Comparison of ENCODE assay signal across 1 cellular context in the genomic region with DNA sequence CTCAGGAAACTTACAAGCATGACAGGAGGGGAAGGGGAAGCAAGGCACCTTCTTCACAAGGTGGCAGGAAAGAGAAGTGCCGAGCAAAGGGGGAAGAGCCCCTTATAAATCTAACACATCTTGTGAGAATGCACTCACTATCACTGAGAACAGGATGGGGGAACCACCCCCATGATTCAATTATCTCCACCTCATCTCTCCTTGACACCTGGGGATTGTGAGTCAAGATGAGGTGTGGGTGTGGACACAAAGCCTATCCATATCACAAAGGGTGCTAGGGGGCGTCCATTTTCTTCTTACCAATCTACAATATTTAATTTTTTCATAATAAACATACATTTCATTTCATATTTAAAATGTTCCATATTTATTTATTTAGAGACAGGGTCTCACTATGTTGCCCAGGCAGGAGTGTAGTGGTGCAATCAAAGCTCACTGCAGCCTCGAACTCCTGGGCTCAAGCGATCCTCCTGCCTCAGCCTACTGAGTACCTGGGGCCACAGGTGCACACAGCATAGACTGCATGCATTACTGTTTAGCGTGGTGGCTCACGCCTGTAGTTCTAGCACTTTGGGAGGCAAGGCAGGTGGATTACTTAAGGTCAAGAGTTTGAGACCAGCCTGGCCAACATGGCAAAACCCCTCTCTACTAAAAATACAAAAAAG.
TF ChIP-seq lines count a peak whose summit lies in the region.

No MANE protein-coding gene starts in this region.

TF ChIP-seq in IMR-90, 13 proteins besides CTCF, POLR2A, EP300 and RAD21 (continued from another document):
- TF ChIP-seq FOS (IDR thresholded peaks at IDR 0.05; ENCODE audit: low read depth, low read length) (no peak), MAZ (IDR thresholded peaks at IDR 0.05; ENCODE audit: borderline replicate concordance, low read depth, low read length) (no peak), SMC3 (IDR thresholded peaks at IDR 0.05; ENCODE audit: low read depth, low read length) (no peak), RFX5 (IDR thresholded peaks at IDR 0.05; ENCODE audit: low read depth, low read length) (no peak), CHD1 (IDR thresholded peaks at IDR 0.05; ENCODE audit: low read depth, low read length) (no peak), MXI1 (IDR thresholded peaks at IDR 0.05; ENCODE audit: borderline replicate concordance, low read depth, low read length) (no peak), BHLHE40 (IDR thresholded peaks at IDR 0.05; ENCODE audit: low read depth, low read length) (no peak), RCOR1 (IDR thresholded peaks at IDR 0.05; ENCODE audit: insufficient replicate concordance, low read length) (no peak), NFE2L2 (IDR thresholded peaks at IDR 0.05; ENCODE audit: low read depth, low read length) (no peak), CEBPB (IDR thresholded peaks at IDR 0.05; ENCODE audit: low read depth, low read length) (no peak)
- TF ChIP-seq, protein P1, sequence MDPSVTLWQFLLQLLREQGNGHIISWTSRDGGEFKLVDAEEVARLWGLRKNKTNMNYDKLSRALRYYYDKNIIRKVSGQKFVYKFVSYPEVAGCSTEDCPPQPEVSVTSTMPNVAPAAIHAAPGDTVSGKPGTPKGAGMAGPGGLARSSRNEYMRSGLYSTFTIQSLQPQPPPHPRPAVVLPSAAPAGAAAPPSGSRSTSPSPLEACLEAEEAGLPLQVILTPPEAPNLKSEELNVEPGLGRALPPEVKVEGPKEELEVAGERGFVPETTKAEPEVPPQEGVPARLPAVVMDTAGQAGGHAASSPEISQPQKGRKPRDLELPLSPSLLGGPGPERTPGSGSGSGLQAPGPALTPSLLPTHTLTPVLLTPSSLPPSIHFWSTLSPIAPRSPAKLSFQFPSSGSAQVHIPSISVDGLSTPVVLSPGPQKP (IDR thresholded peaks at IDR 0.05; ENCODE audit: borderline replicate concordance, low read depth, low read length) = no peak
- TF ChIP-seq, protein P2, sequence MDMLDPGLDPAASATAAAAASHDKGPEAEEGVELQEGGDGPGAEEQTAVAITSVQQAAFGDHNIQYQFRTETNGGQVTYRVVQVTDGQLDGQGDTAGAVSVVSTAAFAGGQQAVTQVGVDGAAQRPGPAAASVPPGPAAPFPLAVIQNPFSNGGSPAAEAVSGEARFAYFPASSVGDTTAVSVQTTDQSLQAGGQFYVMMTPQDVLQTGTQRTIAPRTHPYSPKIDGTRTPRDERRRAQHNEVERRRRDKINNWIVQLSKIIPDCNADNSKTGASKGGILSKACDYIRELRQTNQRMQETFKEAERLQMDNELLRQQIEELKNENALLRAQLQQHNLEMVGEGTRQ (IDR thresholded peaks at IDR 0.05; ENCODE audit: low read depth, low read length) = no peak
TF ChIP-seq in IMR-90: peak in this region for 0.
